In the genomic region with DNA sequence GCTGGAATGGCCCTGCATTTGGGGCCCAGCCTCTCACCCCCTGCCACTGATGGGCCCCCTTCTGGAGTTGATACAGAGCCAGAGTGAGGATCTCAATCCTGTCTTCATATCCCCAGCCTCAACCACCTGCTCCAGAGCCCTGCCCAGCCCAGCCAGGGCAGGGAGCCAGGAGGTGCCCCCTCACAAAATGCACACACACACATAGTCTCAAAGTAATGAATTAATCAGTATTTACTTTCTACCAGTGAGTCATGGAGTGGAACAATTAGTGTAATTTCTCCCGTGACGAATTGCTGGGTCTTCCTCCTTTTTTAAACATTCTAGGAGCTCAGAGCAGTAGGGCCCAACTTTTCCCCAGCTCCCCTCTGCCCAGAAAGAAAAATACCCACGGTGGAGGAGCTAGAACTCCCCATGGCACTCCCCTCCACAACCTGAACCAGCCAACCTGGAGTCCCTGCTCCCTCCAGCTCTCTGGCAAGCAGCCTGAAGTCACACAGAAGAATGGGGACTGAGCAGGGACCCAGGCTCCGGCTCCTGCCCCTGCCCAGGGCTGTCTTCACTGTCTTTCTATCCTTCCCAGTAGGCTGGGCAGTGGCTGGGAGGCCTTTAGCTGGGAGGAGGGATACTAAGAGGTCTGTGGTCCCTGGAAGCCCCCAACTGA, we compare ENCODE assay signal across 14 cellular contexts. TPM values are rescaled to one million over a fixed set of nuclear protein-coding genes. Genes with fewer than 3 reads are reported as not detected.
DNase-seq lines count a peak whose midpoint lies in the region; ATAC-seq, FAIRE-seq and TF ChIP-seq lines count a peak whose summit lies in the region.
"Had no signal": no experiment of that assay in that cellular context is flagged by ENCODE, and none has a peak within 500 bp of the region (broad histone marks: within the 10 kb centered on the region; RNA-seq: fewer than 3 reads in every experiment).

No MANE protein-coding gene starts in this region.

- no peak overlapping the region for H2AFZ ChIP-seq in endothelial cell of umbilical vein (ENCODE audit: low read depth, low read length)
- H2AFZ ChIP-seq in smooth muscle cell (ENCODE audit: low read depth) = no peak overlapping the region

- H3K4me3 ChIP-seq in NT2/D1 (ENCODE audit: insufficient read length, low read depth) (no peak overlapping the region), endothelial cell of umbilical vein (replicated peaks in 1 of 3; ENCODE audit: insufficient read depth in 1 of 3, low read depth in 1 of 3, low read length in 3 of 3) (no peak overlapping the region), smooth muscle cell (no peak overlapping the region)
- H3K4me3 ChIP-seq: skin epidermis had no signal

- H3K4me2 ChIP-seq in endothelial cell of umbilical vein (ENCODE audit: insufficient read depth, low read length) (no peak overlapping the region), smooth muscle cell (no peak overlapping the region)

- no peaks in the 10 kb centered on the region for H3K4me1 Mint-ChIP-seq in effector memory CD8-positive, alpha-beta T cell (ENCODE audit: low read depth in 2 of 2)
- H3K4me1 Mint-ChIP-seq in activated CD4-positive, alpha-beta memory T cell treated with anti-CD3 and anti-CD28 coated beads, Interleukin-2, amount 10 ng/mL, durations not matched to agents 7 days and 5 days = no peaks in the 10 kb centered on the region
- H3K4me1 Mint-ChIP-seq: activated naive CD8-positive, alpha-beta T cell treated with anti-CD3 and anti-CD28 coated beads, Interleukin-2, amount 10 ng/mL, durations not matched to agents 7 days and 5 days had no signal

- FAIRE-seq in endothelial cell of umbilical vein (lab: Jason Lieb, UNC) = no peak

- H3K36me3 Mint-ChIP-seq in effector memory CD8-positive, alpha-beta T cell (ENCODE audit: insufficient read depth) = no peaks in the 10 kb centered on the region
- H3K36me3 Mint-ChIP-seq in activated CD4-positive, alpha-beta memory T cell treated with anti-CD3 and anti-CD28 coated beads, Interleukin-2, amount 10 ng/mL, durations not matched to agents 7 days and 5 days (ENCODE audit: low read depth) = no peaks in the 10 kb centered on the region
- H3K36me3 Mint-ChIP-seq: activated naive CD8-positive, alpha-beta T cell treated with anti-CD3 and anti-CD28 coated beads, Interleukin-2, amount 10 ng/mL, durations not matched to agents 7 days and 5 days; CD8-positive, alpha-beta T cell had no signal

- H3K9me1 ChIP-seq in endothelial cell of umbilical vein (replicated peaks; ENCODE audit: control insufficient read depth, extremely low read depth, insufficient read depth, low read length) = no peaks in the 10 kb centered on the region

- H3K9me3 Mint-ChIP-seq in effector memory CD8-positive, alpha-beta T cell = no peaks in the 10 kb centered on the region
- no peaks in the 10 kb centered on the region for H3K9me3 Mint-ChIP-seq in activated CD4-positive, alpha-beta memory T cell treated with anti-CD3 and anti-CD28 coated beads, Interleukin-2, amount 10 ng/mL, durations not matched to agents 7 days and 5 days
- H3K9me3 Mint-ChIP-seq: activated naive CD8-positive, alpha-beta T cell treated with anti-CD3 and anti-CD28 coated beads, Interleukin-2, amount 10 ng/mL, durations not matched to agents 7 days and 5 days; CD8-positive, alpha-beta T cell; neural crest cell; WTC11 had no signal

- H3K9ac ChIP-seq in NT2/D1 (ENCODE audit: insufficient read length, low read depth) (peak overlapping the region; percentile 11), endothelial cell of umbilical vein (replicated peaks; ENCODE audit: extremely low read depth, insufficient read depth, low read length) (no peak overlapping the region), smooth muscle cell (ENCODE audit: low read depth) (no peak overlapping the region)

- no peak for TF ChIP-seq POLR2A in endothelial cell of umbilical vein (IDR thresholded peaks at IDR 0.05; ENCODE audit: low read depth, low read length)

- peaks cover 23% of the 10 kb centered on the region for H3K4me1 ChIP-seq in NT2/D1 (ENCODE audit: insufficient read depth, insufficient read length)
- H3K4me1 ChIP-seq in endothelial cell of umbilical vein (ENCODE audit: control insufficient read depth, extremely low read depth, insufficient read depth, low read length) = peaks cover 3% of the 10 kb centered on the region
- no peaks in the 10 kb centered on the region for H3K4me1 ChIP-seq in smooth muscle cell (ENCODE audit: low read depth)

- no peak overlapping the region for H3K27ac Mint-ChIP-seq in effector memory CD8-positive, alpha-beta T cell
- no peak overlapping the region for H3K27ac Mint-ChIP-seq in activated CD4-positive, alpha-beta memory T cell treated with anti-CD3 and anti-CD28 coated beads, Interleukin-2, amount 10 ng/mL, durations not matched to agents 7 days and 5 days
- H3K27ac Mint-ChIP-seq: activated naive CD8-positive, alpha-beta T cell treated with anti-CD3 and anti-CD28 coated beads, Interleukin-2, amount 10 ng/mL, durations not matched to agents 7 days and 5 days; CD8-positive, alpha-beta T cell; WTC11 had no signal

- H3K36me3 ChIP-seq in NT2/D1 (ENCODE audit: insufficient read depth, insufficient read length, low read length) (peaks cover 38% of the 10 kb centered on the region), endothelial cell of umbilical vein (ENCODE audit: control insufficient read depth in 2 of 2, extremely low read depth in 1 of 2, insufficient read depth in 2 of 2, low read length in 2 of 2) (no peaks in the 10 kb centered on the region), smooth muscle cell (ENCODE audit: low read depth) (no peaks in the 10 kb centered on the region)

- no peaks in the 10 kb centered on the region for H3F3A ChIP-seq in smooth muscle cell (ENCODE audit: low read depth)

- POLR2A ChIA-PET in endothelial cell of umbilical vein (lab: Charles Lee) = no interaction called here
- POLR2A ChIA-PET in activated CD4-positive, alpha-beta memory T cell treated with anti-CD3 and anti-CD28 coated beads, Interleukin-2, amount 10 ng/mL, durations not matched to agents 7 days and 5 days (lab: Charles Lee) = no interaction called here

- H3K9me3 ChIP-seq in NT2/D1 (ENCODE audit: insufficient read depth, low read length) (peaks cover 11% of the 10 kb centered on the region; the same call in 1 of the 2 replicates), endothelial cell of umbilical vein (replicated peaks; ENCODE audit: control insufficient read depth, insufficient read depth, low read length) (no peaks in the 10 kb centered on the region), smooth muscle cell (replicated peaks; ENCODE audit: low read depth) (no peaks in the 10 kb centered on the region)

- DNase-seq in DMS 273 (lab: John Stamatoyannopoulos, UW; ENCODE audit: unreplicated experiment) (peak; percentile 62), DMS 273 treated with DMSO at 0.1 percent for 48 hours (lab: John Stamatoyannopoulos, UW) (no peak), NT2/D1 (ENCODE audit: low read depth, low spot score) (no peak), endothelial cell of umbilical vein (ENCODE audit: low read depth, low spot score) (peak; percentile 35), smooth muscle cell (lab: John Stamatoyannopoulos, UW; ENCODE audit: unreplicated experiment) (no peak)
- DNase-seq in effector memory CD8-positive, alpha-beta T cell = no peak
- no peak for DNase-seq in activated CD4-positive, alpha-beta memory T cell treated with anti-CD3 and anti-CD28 coated beads, Interleukin-2, amount 10 ng/mL, durations not matched to agents 7 days and 5 days
- DNase-seq: activated naive CD8-positive, alpha-beta T cell treated with anti-CD3 and anti-CD28 coated beads, Interleukin-2, amount 10 ng/mL, durations not matched to agents 7 days and 5 days; CD8-positive, alpha-beta T cell had no signal

- H4K20me1 ChIP-seq in endothelial cell of umbilical vein (replicated peaks; ENCODE audit: control insufficient read depth, extremely low read depth, insufficient read depth, low read length) (no peaks in the 10 kb centered on the region), smooth muscle cell (ENCODE audit: low read depth) (peaks cover 59% of the 10 kb centered on the region)

- H3K27ac ChIP-seq in endothelial cell of umbilical vein (ENCODE audit: insufficient read depth, low read depth, low read length) (no peak overlapping the region), smooth muscle cell (ENCODE audit: low read depth) (peak overlapping the region; percentile 53)
- H3K27ac ChIP-seq: 22Rv1 had no signal

- dilution Hi-C loops in endothelial cell of umbilical vein (cut with MboI; ENCODE audit: extremely low pct_ligation_motif_present, low sequenced_read_pairs) = no loop called here

- 52% methylated on average over 4 of the region's 4 CpGs for WGBS in smooth muscle cell (ENCODE audit: low lambda C conversion rate)

- CTCF ChIA-PET in endothelial cell of umbilical vein (lab: Charles Lee) = interaction anchor here (0.9 kb wide), 1 partner anchor 12 kb away, joined by 3 read pairs; no protein-coding TSS in a partner anchor
- CTCF ChIA-PET in activated CD4-positive, alpha-beta memory T cell treated with anti-CD3 and anti-CD28 coated beads, Interleukin-2, amount 10 ng/mL, durations not matched to agents 7 days and 5 days (lab: Charles Lee) = no interaction called here

- intact Hi-C loops in endothelial cell of umbilical vein (cut with micrococcal nuclease) = no loop called here

- no peak overlapping the region for H3K4me3 Mint-ChIP-seq in effector memory CD8-positive, alpha-beta T cell
- no peak overlapping the region for H3K4me3 Mint-ChIP-seq in activated CD4-positive, alpha-beta memory T cell treated with anti-CD3 and anti-CD28 coated beads, Interleukin-2, amount 10 ng/mL, durations not matched to agents 7 days and 5 days
- H3K4me3 Mint-ChIP-seq: activated naive CD8-positive, alpha-beta T cell treated with anti-CD3 and anti-CD28 coated beads, Interleukin-2, amount 10 ng/mL, durations not matched to agents 7 days and 5 days; CD8-positive, alpha-beta T cell; neural crest cell; WTC11 had no signal

- H3K27me3 Mint-ChIP-seq in effector memory CD8-positive, alpha-beta T cell = peaks cover 52 to 97% of the 10 kb centered on the region in 2 donors
- H3K27me3 Mint-ChIP-seq in activated CD4-positive, alpha-beta memory T cell treated with anti-CD3 and anti-CD28 coated beads, Interleukin-2, amount 10 ng/mL, durations not matched to agents 7 days and 5 days = peaks cover 39% of the 10 kb centered on the region

- no TSS peak for BruUV-seq in endothelial cell of umbilical vein (replicated peaks; lab: Mats Ljungman, UMichigan)

- no peaks in the 10 kb centered on the region for H3K27me3 ChIP-seq in NT2/D1 (ENCODE audit: insufficient read depth, insufficient read length)
- no peaks in the 10 kb centered on the region for H3K27me3 ChIP-seq in endothelial cell of umbilical vein (ENCODE audit: control insufficient read depth in 2 of 2, insufficient read depth in 2 of 2, low read length in 2 of 2)
- no peaks in the 10 kb centered on the region for H3K27me3 ChIP-seq in smooth muscle cell (ENCODE audit: low read depth)

- no peak for TF ChIP-seq CTCF in endothelial cell of umbilical vein (IDR thresholded peaks at IDR 0.05; ENCODE audit: extremely low read depth in 1 of 2, insufficient read depth in 1 of 2, low read depth in 1 of 2, low read length in 2 of 2)
- no peak for TF ChIP-seq CTCF in smooth muscle cell (IDR thresholded peaks at IDR 0.05; ENCODE audit: borderline replicate concordance, insufficient read depth, poor library complexity, severe bottlenecking)

- H3K79me2 ChIP-seq in endothelial cell of umbilical vein (ENCODE audit: control insufficient read depth, insufficient read depth, low read length) = no peaks in the 10 kb centered on the region
- H3K79me2 ChIP-seq in smooth muscle cell (ENCODE audit: low read depth) = peaks cover 18% of the 10 kb centered on the region

- ATAC-seq in effector memory CD8-positive, alpha-beta T cell (replicated peaks) = no peak
- no peak for ATAC-seq in GM19324 (IDR thresholded peaks at IDR 0.05; ENCODE audit: low FRiP score, unreplicated experiment)
- ATAC-seq: CD8-positive, alpha-beta T cell had no signal

RNA-seq across cellular contexts. Expression of gene SDC3, which starts 29.3 kb away (rescaled TPM):
- total RNA-seq in endothelial cell of umbilical vein (20.8 and 25.9 TPM in 2 replicates), smooth muscle cell (45.8 and 46.3 TPM in 2 replicates)
- polyA plus RNA-seq in endothelial cell of umbilical vein (7.0 and 7.1 TPM in 2 replicates), smooth muscle cell (86.8 and 112 TPM in 2 replicates)
- 6.8 and 8.2 TPM in 2 replicates for polyA plus RNA-seq in endothelial cell of umbilical vein (2011; cell fraction: cytosol; rRNA removed)
- 3.8 and 6.1 TPM in 2 replicates for polyA plus RNA-seq in endothelial cell of umbilical vein (2011; cell fraction: nucleus; rRNA removed)
- polyA plus RNA-seq in endothelial cell of umbilical vein (2012) = 32.5 and 36.4 TPM in 2 replicates
- polyA minus RNA-seq in endothelial cell of umbilical vein = 11.0 and 13.1 TPM in 2 replicates
- polyA minus RNA-seq in endothelial cell of umbilical vein (2011; cell fraction: cytosol; rRNA and poly(A)+ RNA removed) = 7.0 TPM
- 3.8 and 4.6 TPM in 2 replicates for polyA minus RNA-seq in endothelial cell of umbilical vein (2011; cell fraction: nucleus; rRNA and poly(A)+ RNA removed)
- not detected for total RNA-seq in activated CD4-positive, alpha-beta memory T cell treated with anti-CD3 and anti-CD28 coated beads, Interleukin-2, amount 10 ng/mL, durations not matched to agents 7 days and 5 days
- total RNA-seq: CD8-positive, alpha-beta T cell had no signal

Comparison
In these comparisons a context has a peak if more than half of its experiments do, and no peak if none do; other contexts are left out.
1. DNase-seq: peak in DMS 273 (single experiment) and endothelial cell of umbilical vein (single experiment); none in DMS 273 treated with DMSO at 0.1 percent for 48 hours (single experiment), NT2/D1 (single experiment), smooth muscle cell (single experiment), effector memory CD8-positive, alpha-beta T cell (0 of 3) and activated CD4-positive, alpha-beta memory T cell treated with anti-CD3 and anti-CD28 coated beads, Interleukin-2, amount 10 ng/mL, durations not matched to agents 7 days and 5 days (single experiment).
2. RNA of gene SDC3, which starts 29.3 kb away (total RNA-seq): 45.8 to 46.3 TPM in smooth muscle cell and 20.8 to 25.9 TPM in endothelial cell of umbilical vein; not detected in activated CD4-positive, alpha-beta memory T cell treated with anti-CD3 and anti-CD28 coated beads, Interleukin-2, amount 10 ng/mL, durations not matched to agents 7 days and 5 days; every median in the first group is over 10 times any median in the second.